In the genomic region with DNA sequence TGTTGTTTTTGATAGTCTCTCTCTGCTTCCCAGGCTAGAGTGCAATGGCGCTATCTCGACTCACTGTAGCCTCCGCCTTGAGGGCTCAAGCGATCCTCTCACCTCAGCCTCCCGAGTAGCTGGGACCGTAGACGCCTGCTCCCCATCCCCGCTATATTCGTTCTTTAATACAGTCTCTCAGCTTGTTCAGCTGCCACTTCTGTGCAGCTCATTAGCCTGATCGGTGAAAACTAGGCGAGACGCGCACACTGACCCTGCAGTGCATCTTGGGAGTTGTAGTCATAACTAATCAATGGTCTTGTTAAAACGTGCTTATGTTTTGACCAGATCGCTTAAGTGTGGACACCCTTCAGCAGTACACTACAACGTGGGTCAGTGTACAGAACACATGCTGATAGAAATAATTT, we compare ENCODE assay signal across 8 cellular contexts. TPM values are rescaled to one million over a fixed set of nuclear protein-coding genes. Genes with fewer than 3 reads are reported as not detected.
DNase-seq lines count a peak whose midpoint lies in the region; ATAC-seq and TF ChIP-seq lines count a peak whose summit lies in the region.

No MANE protein-coding gene starts in this region.

- TF ChIP-seq CTCF in BE2C (IDR thresholded peaks at IDR 0.05; ENCODE audit: low read depth, low read length) (no peak), lower leg skin (IDR thresholded peaks at IDR 0.05) (no peak)

- peak; percentile 41 for ATAC-seq in GM18868 (IDR thresholded peaks at IDR 0.05; ENCODE audit: unreplicated experiment)
- ATAC-seq in HG03108 (IDR thresholded peaks at IDR 0.05; ENCODE audit: unreplicated experiment): peak; percentile 26

- peak; percentile 41 for DNase-seq in BE2C
- peak; percentile 15 for DNase-seq in NCI-H2196 treated with DMSO at 0.1 percent for 48 hours (lab: John Stamatoyannopoulos, UW; ENCODE audit: unreplicated experiment)
- DNase-seq in activated CD4-positive, alpha-beta T cell treated with anti-CD3 and anti-CD28 coated beads for 48 hours: peak; percentile 63
- DNase-seq in ecto neural progenitor cell (ENCODE audit: low spot score): peak; percentile 53
- DNase-seq in lower leg skin (ENCODE audit: low spot score in 2 of 2): peak; percentile 51 to 87
- DNase-seq in stimulated activated CD8-positive, alpha-beta memory T cell treated with anti-CD3 and anti-CD28 coated beads, Interleukin-7, amount 100 ng/mL, for 1 hour (ENCODE audit: low read depth in 2 of 2): peak; percentile 15 to 19

- no peaks in the 10 kb centered on the region for H3K4me1 ChIP-seq in BE2C

- peak overlapping the region; percentile 87 for H3K4me3 ChIP-seq in BE2C (ENCODE audit: low read depth, low read length)
- peak overlapping the region; percentile 73 for H3K4me3 ChIP-seq in lower leg skin (ENCODE audit: low read depth, poor library complexity, severe bottlenecking)

- H3K9me3 ChIP-seq in BE2C: no peaks in the 10 kb centered on the region

- peaks cover 8% of the 10 kb centered on the region for H3K36me3 ChIP-seq in BE2C

- intact Hi-C loops in lower leg skin (cut with DNase I; ENCODE audit: low total_unique reads): no loop called here

- 0% methylated on average over 16 of the region's 16 CpGs for WGBS in lower leg skin, 2 donors

- no peaks in the 10 kb centered on the region for H3K27me3 ChIP-seq in BE2C

- TF ChIP-seq POLR2A in lower leg skin (IDR thresholded peaks at IDR 0.05): no peak

RNA-seq across cellular contexts. Expression of gene PPP4R3B, which starts 1.2 kb away (rescaled TPM):
- 25.1 TPM for polyA plus RNA-seq in BE2C (2012; ENCODE audit: insufficient read depth, insufficient read length, low read depth)
- total RNA-seq in lower leg skin: 10 to 100 TPM; 46.8 to 57.8 (median 48.8) TPM

Comparison
In these comparisons a context has a peak if more than half of its experiments do, and no peak if none do; other contexts are left out.
1. Peak in every context shown above with its lines: DNase-seq, ATAC-seq and H3K4me3 ChIP-seq.
2. DNase-seq: peak in every context shown above with its lines; median percentile 69 in lower leg skin; 63 in activated CD4-positive, alpha-beta T cell treated with anti-CD3 and anti-CD28 coated beads for 48 hours; 53 in ecto neural progenitor cell; 41 in BE2C; 17 in stimulated activated CD8-positive, alpha-beta memory T cell treated with anti-CD3 and anti-CD28 coated beads, Interleukin-7, amount 100 ng/mL, for 1 hour; 15 in NCI-H2196 treated with DMSO at 0.1 percent for 48 hours.